Comparison of ENCODE assay signal across 17 cellular contexts in genomic region chr11:88807349-88807748, GRCh38.
DNase-seq lines count a peak whose midpoint lies in the region; ATAC-seq and TF ChIP-seq lines count a peak whose summit lies in the region.
"Had no signal": no experiment of that assay in that cellular context is flagged by ENCODE, and none has a peak within 500 bp of the region (broad histone marks: within the 10 kb centered on the region; RNA-seq: fewer than 3 reads in every experiment).

No MANE protein-coding gene starts in this region.

- no peak overlapping the region for H2AFZ ChIP-seq in OCI-LY3 (ENCODE audit: low read depth, low read length)

- peaks cover 53% of the 10 kb centered on the region for H3K27me3 Mint-ChIP-seq in MCF 10A (ENCODE audit: insufficient read depth, unreplicated experiment)
- H3K27me3 Mint-ChIP-seq in activated T-helper 2 cell treated with anti-CD3 and anti-CD28 coated beads, Interferon-gamma antibody, Interleukin-2, Interleukin-4, amounts not matched to agents 10 μg/mL and 5 μg/mL and 100 μg/mL, durations not matched to agents 14 hours and 24 hours and 36 hours (ENCODE audit: low read depth): peaks cover 6% of the 10 kb centered on the region
- H3K27me3 Mint-ChIP-seq: CD8-positive, alpha-beta memory T cell had no signal

- H3K4me1 ChIP-seq in OCI-LY3 (ENCODE audit: low read length): peaks cover 30% of the 10 kb centered on the region
- H3K4me1 ChIP-seq: BLaER1, Caco-2 had no signal

- peak; percentile 69 for ATAC-seq in GM19463 (IDR thresholded peaks at IDR 0.05; ENCODE audit: unreplicated experiment)
- peak; percentile 48 for ATAC-seq in HG03354 (IDR thresholded peaks at IDR 0.05; ENCODE audit: poor library complexity, severe bottlenecking, unreplicated experiment)
- ATAC-seq: HepG2 had no signal

- no peaks in the 10 kb centered on the region for H4K20me1 ChIP-seq in OCI-LY3 (ENCODE audit: insufficient read depth, low read length)
- H4K20me1 ChIP-seq: BLaER1 had no signal

- POLR2A ChIA-PET in MCF 10A (lab: Yijun Ruan, JAX): no interaction called here

- H3K4me1 Mint-ChIP-seq in MCF 10A (ENCODE audit: insufficient read depth, unreplicated experiment): no peaks in the 10 kb centered on the region
- H3K4me1 Mint-ChIP-seq in activated T-helper 2 cell treated with anti-CD3 and anti-CD28 coated beads, Interferon-gamma antibody, Interleukin-2, Interleukin-4, amounts not matched to agents 10 μg/mL and 5 μg/mL and 100 μg/mL, durations not matched to agents 14 hours and 24 hours and 36 hours (ENCODE audit: low read depth): no peaks in the 10 kb centered on the region
- H3K4me1 Mint-ChIP-seq: CD8-positive, alpha-beta memory T cell had no signal

- no peak overlapping the region for H3K27ac ChIP-seq in OCI-LY3 (ENCODE audit: low read length)
- H3K27ac ChIP-seq: BLaER1, KMS-11 had no signal

- CTCF ChIA-PET in MCF 10A (lab: Yijun Ruan, JAX): no interaction called here

- H3K36me3 ChIP-seq in OCI-LY3 (replicated peaks; ENCODE audit: low read depth, low read length): no peaks in the 10 kb centered on the region
- no peaks in the 10 kb centered on the region for H3K36me3 ChIP-seq in MG63
- H3K36me3 ChIP-seq: BLaER1 had no signal

- DNase-seq in GM12865 (ENCODE audit: low read depth) (peak; percentile 3), MCF 10A (ENCODE audit: unreplicated experiment) (no peak), MG63 (no peak), GM19238 (ENCODE audit: insufficient read length, low spot score) (no peak)
- DNase-seq in activated T-helper 2 cell treated with anti-CD3 and anti-CD28 coated beads, Interferon-gamma antibody, Interleukin-2, Interleukin-4, amounts not matched to agents 10 μg/mL and 5 μg/mL and 100 μg/mL, durations not matched to agents 14 hours and 24 hours and 36 hours (ENCODE audit: low spot score): no peak
- DNase-seq: 8988T; AML-193; Caco-2; CD8-positive, alpha-beta memory T cell; GOT3; H9 had no signal

- no peaks in the 10 kb centered on the region for H3K36me3 Mint-ChIP-seq in MCF 10A (ENCODE audit: insufficient read depth, unreplicated experiment)
- no peaks in the 10 kb centered on the region for H3K36me3 Mint-ChIP-seq in activated T-helper 2 cell treated with anti-CD3 and anti-CD28 coated beads, Interferon-gamma antibody, Interleukin-2, Interleukin-4, amounts not matched to agents 10 μg/mL and 5 μg/mL and 100 μg/mL, durations not matched to agents 14 hours and 24 hours and 36 hours (ENCODE audit: low read depth)

- no peaks in the 10 kb centered on the region for H3K79me2 ChIP-seq in OCI-LY3 (ENCODE audit: low read length)

- TF ChIP-seq CTCF in GM12865 (IDR thresholded peaks at IDR 0.05; ENCODE audit: insufficient read depth, low read depth, low read length, missing control alignments) (no peak), OCI-LY3 (IDR thresholded peaks at IDR 0.05; ENCODE audit: low read depth, low read length) (no peak), MCF 10A (IDR thresholded peaks at IDR 0.05; ENCODE audit: unreplicated experiment) (no peak)

- intact Hi-C loops in MCF 10A (cut with micrococcal nuclease): no loop called here
- intact Hi-C loops in activated T-helper 2 cell treated with anti-CD3 and anti-CD28 coated beads, Interferon-gamma antibody, Interleukin-2, Interleukin-4, amounts not matched to agents 10 μg/mL and 5 μg/mL and 100 μg/mL, durations not matched to agents 14 hours and 24 hours and 36 hours (cut with micrococcal nuclease): no loop called here

- no peak overlapping the region for H3K4me3 Mint-ChIP-seq in MCF 10A (ENCODE audit: unreplicated experiment)
- H3K4me3 Mint-ChIP-seq in activated T-helper 2 cell treated with anti-CD3 and anti-CD28 coated beads, Interferon-gamma antibody, Interleukin-2, Interleukin-4, amounts not matched to agents 10 μg/mL and 5 μg/mL and 100 μg/mL, durations not matched to agents 14 hours and 24 hours and 36 hours (ENCODE audit: low read depth): no peak overlapping the region
- H3K4me3 Mint-ChIP-seq: CD8-positive, alpha-beta memory T cell; H9 had no signal

- no peaks in the 10 kb centered on the region for H3K9me3 Mint-ChIP-seq in MCF 10A (ENCODE audit: unreplicated experiment)
- no peaks in the 10 kb centered on the region for H3K9me3 Mint-ChIP-seq in activated T-helper 2 cell treated with anti-CD3 and anti-CD28 coated beads, Interferon-gamma antibody, Interleukin-2, Interleukin-4, amounts not matched to agents 10 μg/mL and 5 μg/mL and 100 μg/mL, durations not matched to agents 14 hours and 24 hours and 36 hours
- H3K9me3 Mint-ChIP-seq: CD8-positive, alpha-beta memory T cell had no signal

- no peak overlapping the region for H3K9ac ChIP-seq in OCI-LY3 (ENCODE audit: low read length)
- H3K9ac ChIP-seq: BLaER1, KMS-11 had no signal

- H3K4me3 ChIP-seq in GM12865 (ENCODE audit: low read depth, low read length) (no peak overlapping the region), OCI-LY3 (ENCODE audit: low read length) (no peak overlapping the region), MG63 (no peak overlapping the region)
- H3K4me3 ChIP-seq: BLaER1 had no signal

- H3K4me2 ChIP-seq in OCI-LY3 (ENCODE audit: low read length): peak overlapping the region; percentile 11; the same call in 1 of the 2 replicates
- H3K4me2 ChIP-seq: BLaER1, KMS-11 had no signal

- H3K27me3 ChIP-seq in OCI-LY3 (ENCODE audit: low read depth, low read length): no peaks in the 10 kb centered on the region
- no peaks in the 10 kb centered on the region for H3K27me3 ChIP-seq in MG63
- H3K27me3 ChIP-seq: BLaER1 had no signal

- H3K27ac Mint-ChIP-seq in MCF 10A (ENCODE audit: low read depth, unreplicated experiment): no peak overlapping the region
- H3K27ac Mint-ChIP-seq in activated T-helper 2 cell treated with anti-CD3 and anti-CD28 coated beads, Interferon-gamma antibody, Interleukin-2, Interleukin-4, amounts not matched to agents 10 μg/mL and 5 μg/mL and 100 μg/mL, durations not matched to agents 14 hours and 24 hours and 36 hours: no peak overlapping the region
- H3K27ac Mint-ChIP-seq: CD8-positive, alpha-beta memory T cell; H9 had no signal

- BruUV-seq in MCF 10A (replicated peaks; lab: Mats Ljungman, UMichigan): no TSS peak

- H3K9me3 ChIP-seq in OCI-LY3 (ENCODE audit: insufficient read depth, low read length) (no peaks in the 10 kb centered on the region), MG63 (no peaks in the 10 kb centered on the region)
- H3K9me3 ChIP-seq: BLaER1 had no signal
